In genomic region chr1:230280054-230280795, GRCh38 we compare ENCODE assay signal across 13 cellular contexts.
DNase-seq lines count a peak whose midpoint lies in the region; ATAC-seq, FAIRE-seq and TF ChIP-seq lines count a peak whose summit lies in the region.
"Had no signal": no experiment of that assay in that cellular context is flagged by ENCODE, and none has a peak within 500 bp of the region (broad histone marks: within the 10 kb centered on the region; RNA-seq: fewer than 3 reads in every experiment).

No MANE protein-coding gene starts in this region.

- H4K8ac ChIP-seq in neuronal stem cell (ENCODE audit: low read depth, low read length), result no peak overlapping the region

- peak; percentile 40 for TF ChIP-seq CTCF in A673 (conservative IDR thresholded peaks at IDR 0.05; ENCODE audit: low read depth, low read length)
- TF ChIP-seq CTCF in K562 (IDR thresholded peaks at IDR 0.05 in 2 of 3, conservative IDR thresholded peaks at IDR 0.05 in 1 of 3; ENCODE audit: insufficient read depth in 2 of 3, low read depth in 1 of 3, low read length in 3 of 3), result no peak

- H3K9me3 ChIP-seq in A673 (ENCODE audit: low read depth, low read length, poor library complexity, severe bottlenecking) (no peaks in the 10 kb centered on the region), K562 (replicated peaks; ENCODE audit: control insufficient read depth, insufficient read depth, low read depth, low read length) (no peaks in the 10 kb centered on the region), neuronal stem cell (replicated peaks in 1 of 2; ENCODE audit: control insufficient read depth in 2 of 2, insufficient read depth in 1 of 2, low read depth in 1 of 2, low read length in 2 of 2) (peaks cover 0 to 2% of the 10 kb centered on the region in 2 donors)
- H3K9me3 ChIP-seq: tibial nerve had no signal

- TF ChIP-seq EP300 in K562 (IDR thresholded peaks at IDR 0.05; ENCODE audit: low read length), result no peak

- H2AFZ ChIP-seq in K562 (ENCODE audit: low read depth, low read length) (no peak overlapping the region), neuronal stem cell (ENCODE audit: low read length) (no peak overlapping the region)

- H3K23ac ChIP-seq in neuronal stem cell (ENCODE audit: low read depth, low read length, poor library complexity), result no peak overlapping the region

- POLR2A ChIA-PET in A673 (lab: Charles Lee; ENCODE audit: low non-redundant PET), result no interaction called here
- POLR2A ChIA-PET in K562 (lab: Yijun Ruan, JAX), result interaction anchor here (0.6 to 1.0 kb wide), 2 partner anchors 9 to 228 kb away, joined by 3 to 6 read pairs; no protein-coding TSS in a partner anchor

- FAIRE-seq in K562 (lab: Jason Lieb, UNC), result no peak
- FAIRE-seq: GM12891 had no signal

- H3K9ac ChIP-seq in K562 (ENCODE audit: insufficient read depth in 1 of 2, low read depth in 2 of 2, low read length in 2 of 2) (no peak overlapping the region; a peak in 1 of 4 replicates), neuronal stem cell (ENCODE audit: low read depth, low read length, poor library complexity) (no peak overlapping the region)

- no peak overlapping the region for H2BK12ac ChIP-seq in neuronal stem cell (ENCODE audit: low read length)

- no peak for DNase-seq in A673 (ENCODE audit: low spot score)
- DNase-seq in G401 (ENCODE audit: low spot score), result peak; percentile 73
- no peak for DNase-seq in K562 (ENCODE audit: extremely low read depth in 1 of 4, low spot score in 3 of 4)
- DNase-seq in neuronal stem cell (ENCODE audit: low spot score), result no peak
- no peak for DNase-seq in stimulated activated CD4-positive, alpha-beta T cell treated with anti-CD3 and anti-CD28 coated beads, Interleukin-15, amount 100 ng/mL, for 24 hours
- no peak for DNase-seq in mucosa of gallbladder (ENCODE audit: low spot score)
- DNase-seq: NCI-H446 treated with DMSO at 0.1 percent for 48 hours, PC-3 had no signal

- no peak overlapping the region for H3K4me3 ChIP-seq in A673 (ENCODE audit: low read depth, low read length, poor library complexity, severe bottlenecking)
- H3K4me3 ChIP-seq in K562, result no peak overlapping the region
- no peak overlapping the region for H3K4me3 ChIP-seq in neuronal stem cell (ENCODE audit: low read length in 2 of 2)
- H3K4me3 ChIP-seq: tibial nerve had no signal

- CTCF ChIA-PET in A673 (lab: Charles Lee), result interaction anchor here (1.0 kb wide), 1 partner anchor 71 kb away, joined by 3 read pairs; no protein-coding TSS in a partner anchor
- CTCF ChIA-PET in K562 (lab: Yijun Ruan, JAX; ENCODE audit: low intra/inter-chr PET ratio), result no interaction called here

- H3K27me3 ChIP-seq in A673 (replicated peaks; ENCODE audit: insufficient read depth, low read depth, low read length, poor library complexity) (no peaks in the 10 kb centered on the region), K562 (ENCODE audit: control insufficient read depth in 2 of 2, insufficient read depth in 2 of 2, low read length in 2 of 2) (no peaks in the 10 kb centered on the region), neuronal stem cell (ENCODE audit: control insufficient read depth in 3 of 3, insufficient read depth in 3 of 3, low read depth in 1 of 3, low read length in 3 of 3) (no peaks in the 10 kb centered on the region)
- H3K27me3 ChIP-seq: tibial nerve had no signal

- H3K79me1 ChIP-seq in neuronal stem cell (ENCODE audit: low read depth, low read length), result no peaks in the 10 kb centered on the region

- peaks cover 4% of the 10 kb centered on the region for H3K9me1 ChIP-seq in K562 (ENCODE audit: control insufficient read depth, insufficient read depth, low read length)

- BruUV-seq in A673 (replicated peaks; lab: Mats Ljungman, UMichigan) (no TSS peak), K562 (replicated peaks; lab: Mats Ljungman, UMichigan) (no TSS peak)

- intact Hi-C loops in A673 (cut with micrococcal nuclease; ENCODE audit: unreplicated experiment) (no loop called here), K562 (cut with micrococcal nuclease) (no loop called here)

- H3K79me2 ChIP-seq in K562 (ENCODE audit: control insufficient read depth, insufficient read depth, low read length), result no peaks in the 10 kb centered on the region

- TF ChIP-seq RAD21 in K562 (CRISPR knock-in tag; conservative IDR thresholded peaks at IDR 0.05 in 1 of 2, IDR thresholded peaks at IDR 0.05 in 1 of 2), result no peak

- H3K36me3 ChIP-seq in A673 (ENCODE audit: insufficient read depth, low read length, poor library complexity, severe bottlenecking), result peaks cover 15% of the 10 kb centered on the region
- H3K36me3 ChIP-seq in K562 (ENCODE audit: control insufficient read depth, insufficient read depth, low read length), result peaks cover 52% of the 10 kb centered on the region
- peaks cover 3 to 43% of the 10 kb centered on the region in 2 donors for H3K36me3 ChIP-seq in neuronal stem cell (replicated peaks in 1 of 2; ENCODE audit: control insufficient read depth in 2 of 2, insufficient read depth in 2 of 2, low read length in 2 of 2)

- H2BK120ac ChIP-seq in neuronal stem cell (ENCODE audit: low read depth, low read length), result no peak overlapping the region

- peaks cover 28% of the 10 kb centered on the region for H3K4me1 ChIP-seq in A673 (ENCODE audit: insufficient read depth, low read length, poor library complexity, severe bottlenecking)
- H3K4me1 ChIP-seq in K562 (replicated peaks in 1 of 2; ENCODE audit: control insufficient read depth in 2 of 2, insufficient read depth in 2 of 2, low read length in 2 of 2), result peaks cover 0 to 17% of the 10 kb centered on the region in 2 experiments; a peak in 2 of 5 replicates
- H3K4me1 ChIP-seq in neuronal stem cell (ENCODE audit: control insufficient read depth in 2 of 2, insufficient read depth in 1 of 2, low read depth in 1 of 2, low read length in 2 of 2), result peaks cover 13 to 20% of the 10 kb centered on the region in 2 donors

- H3K4ac ChIP-seq in neuronal stem cell (ENCODE audit: low read length), result no peak overlapping the region

- no peak overlapping the region for H4K91ac ChIP-seq in neuronal stem cell (ENCODE audit: low read depth, low read length, poor library complexity)

- H3K4me2 ChIP-seq in K562 (ENCODE audit: insufficient read depth, low read length) (no peak overlapping the region), neuronal stem cell (ENCODE audit: insufficient read depth, low read length, poor library complexity, severe bottlenecking) (no peak overlapping the region)

- no peak overlapping the region for H3K27ac ChIP-seq in A673 (ENCODE audit: low read depth, low read length, poor library complexity, severe bottlenecking)
- H3K27ac ChIP-seq in K562 (ENCODE audit: extremely low read depth, low read depth, low read length), result no peak overlapping the region
- no peak overlapping the region for H3K27ac ChIP-seq in neuronal stem cell (replicated peaks; ENCODE audit: low read length)
- H3K27ac ChIP-seq: C4-2B, tibial nerve had no signal

- no peak for ATAC-seq in K562
- no peak for ATAC-seq in HG03520 (IDR thresholded peaks at IDR 0.05; ENCODE audit: unreplicated experiment)
- ATAC-seq: activated CD4-positive, CD25-positive, alpha-beta regulatory T cell treated with anti-CD3 and anti-CD28 coated beads, Interleukin-2, amount 50 U/mL, for 24 hours; PC-3 had no signal

- in situ Hi-C loops in G401 (cut with HindIII; ENCODE audit: low sequenced_read_pairs) (no loop called here), K562 (cut with MboI) (no loop called here)

- no peak for TF ChIP-seq POLR2A in K562 (conservative IDR thresholded peaks at IDR 0.05)

- peak overlapping the region; percentile 31 for H2BK5ac ChIP-seq in neuronal stem cell (ENCODE audit: low read length)

- H3K14ac ChIP-seq in neuronal stem cell (ENCODE audit: low read length), result no peak overlapping the region

- H2BK15ac ChIP-seq in neuronal stem cell (ENCODE audit: low read length), result no peak overlapping the region

- no peak overlapping the region for H3K18ac ChIP-seq in neuronal stem cell (ENCODE audit: low read length)

- 0 out of 2 replicates have a peak, but pooled peaks cover 3% of the 10 kb centered on the region for H4K20me1 ChIP-seq in K562 (replicated peaks; ENCODE audit: control insufficient read depth, insufficient read depth, low read length)

- 90% methylated on average over 22 of the region's 24 CpGs for WGBS in K562 (ENCODE audit: insufficient coverage, low coverage, missing lambda C conversion rate)
- no CpG with 5 or more reads among the region's 24 CpGs for WGBS in neuronal stem cell (ENCODE audit: extremely low coverage in 2 of 2, insufficient read length in 2 of 2, insufficient replicate concordance in 1 of 2), 2 donors

- no peak overlapping the region for H2AK5ac ChIP-seq in neuronal stem cell (ENCODE audit: low read depth, low read length)

TF ChIP-seq in K562, 482 proteins besides CTCF, POLR2A, EP300 and RAD21:
- TF ChIP-seq CREB3 (tag; conservative IDR thresholded peaks at IDR 0.05; ENCODE audit: low read depth) (no peak), ZKSCAN1 (IDR thresholded peaks at IDR 0.05; ENCODE audit: low read depth, low read length) (peak; percentile 66; the same call in 1 of the 2 replicates)
TF ChIP-seq in K562: peak in this region for 1.
